Comparison of ENCODE assay signal across 8 cellular contexts in the genomic region with DNA sequence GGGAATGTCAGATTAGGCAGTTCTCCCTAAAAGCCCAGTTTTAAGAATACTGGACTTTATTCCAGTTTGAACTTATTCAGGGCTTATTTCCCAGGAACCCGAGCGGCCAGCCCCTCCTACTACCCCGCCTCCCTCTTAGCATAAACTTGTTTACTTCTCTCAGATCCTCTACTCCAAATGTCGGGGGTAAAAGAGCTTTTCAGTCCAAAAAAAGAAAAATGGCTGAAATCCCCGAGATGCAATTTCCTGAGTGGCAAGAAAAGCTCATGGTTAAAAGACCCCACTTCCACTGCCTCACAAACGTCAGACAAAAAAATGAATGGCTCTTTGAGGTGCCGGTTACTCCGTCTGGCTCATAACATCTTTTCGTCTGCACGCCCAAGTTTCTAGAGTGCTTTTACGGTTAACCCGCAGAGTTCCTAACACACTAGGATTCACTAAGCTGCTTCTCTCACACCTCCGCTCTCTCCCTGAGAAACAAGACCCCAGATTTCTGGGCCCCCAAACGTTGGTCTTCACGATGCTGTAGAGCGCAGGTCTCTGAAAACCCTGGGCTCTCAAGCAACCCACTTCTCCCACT. TPM values are rescaled to one million over a fixed set of nuclear protein-coding genes. Genes with fewer than 3 reads are reported as not detected.
DNase-seq lines count a peak whose midpoint lies in the region; ATAC-seq and TF ChIP-seq lines count a peak whose summit lies in the region.

No MANE protein-coding gene starts in this region.

- H3K9me3 Mint-ChIP-seq in activated T-cell treated with anti-CD3 and anti-CD28 coated beads, Interleukin-2, amount 50 U/mL, for 72 hours = no peaks in the 10 kb centered on the region
- H3K9me3 Mint-ChIP-seq in WTC11 = no peaks in the 10 kb centered on the region

- CTCF ChIA-PET in WTC11 (lab: Charles Lee) = interaction anchor here (1.4 to 3.4 kb wide), 4 partner anchors 105 to 326 kb away, joined by 4 to 34 read pairs (median 7); a partner anchor contains a TSS

- no CpG with 5 or more reads among the region's 16 CpGs for WGBS in neuronal stem cell (ENCODE audit: extremely low coverage in 2 of 2, insufficient read length in 2 of 2, insufficient replicate concordance in 1 of 2), 2 donors

- peak overlapping the region; percentile 83 for H2AFZ ChIP-seq in neuronal stem cell (ENCODE audit: low read length)

- H3K27ac ChIP-seq in KOPT-K1 (ENCODE audit: low read depth, low read length, poor library complexity, severe bottlenecking) = peak overlapping the region; percentile 98
- H3K27ac ChIP-seq in foreskin keratinocyte = peak overlapping the region; percentile 92
- peak overlapping the region; percentile 53 for H3K27ac ChIP-seq in neuronal stem cell (replicated peaks; ENCODE audit: low read length)

- peak in 1 of 2 donors; percentile 23 for ATAC-seq in activated T-cell treated with anti-CD3 and anti-CD28 coated beads, Interleukin-2, amount 50 U/mL, for 72 hours (replicated peaks in 1 of 2)
- ATAC-seq in WTC11 = no peak
- ATAC-seq in foreskin keratinocyte = peak; percentile 12
- no peak for ATAC-seq in HG02798 (IDR thresholded peaks at IDR 0.05; ENCODE audit: poor library complexity, unreplicated experiment)
- no peak for ATAC-seq in HG03175 (IDR thresholded peaks at IDR 0.05; ENCODE audit: unreplicated experiment)

- peak overlapping the region; percentile 90 for H3K18ac ChIP-seq in neuronal stem cell (ENCODE audit: low read length)

- peak overlapping the region; percentile 75 for H3K9ac ChIP-seq in neuronal stem cell (ENCODE audit: low read depth, low read length, poor library complexity)

- TF ChIP-seq CTCF in WTC11 (IDR thresholded peaks at IDR 0.05) (no peak), foreskin keratinocyte (conservative IDR thresholded peaks at IDR 0.05) (no peak)

- DNase-seq in activated T-cell treated with anti-CD3 and anti-CD28 coated beads, Interleukin-2, amount 50 U/mL, for 72 hours = peak; percentile 30 to 36
- DNase-seq in activated T-cell treated with anti-CD3 and anti-CD28 coated beads for 4 hours (no peak), WTC11 (ENCODE audit: low spot score) (no peak), foreskin keratinocyte (peak in 1 of 2 donors; percentile 23), neuronal stem cell (ENCODE audit: low spot score) (no peak)

- no peak overlapping the region for H4K91ac ChIP-seq in neuronal stem cell (ENCODE audit: low read depth, low read length, poor library complexity)

- H2AK5ac ChIP-seq in neuronal stem cell (ENCODE audit: low read depth, low read length) = no peak overlapping the region

- peaks cover 11 to 15% of the 10 kb centered on the region in 2 donors for H3K36me3 Mint-ChIP-seq in activated T-cell treated with anti-CD3 and anti-CD28 coated beads, Interleukin-2, amount 50 U/mL, for 72 hours (ENCODE audit: insufficient read depth in 2 of 2)
- peaks cover 44% of the 10 kb centered on the region for H3K36me3 Mint-ChIP-seq in WTC11

- no peak overlapping the region for H3K23ac ChIP-seq in neuronal stem cell (ENCODE audit: low read depth, low read length, poor library complexity)

- no peak overlapping the region for H3K14ac ChIP-seq in neuronal stem cell (ENCODE audit: low read length)

- H2BK120ac ChIP-seq in neuronal stem cell (ENCODE audit: low read depth, low read length) = no peak overlapping the region

- peak overlapping the region; percentile 56 for H3K4me2 ChIP-seq in neuronal stem cell (ENCODE audit: insufficient read depth, low read length, poor library complexity, severe bottlenecking)

- H3K27me3 ChIP-seq in foreskin keratinocyte = no peaks in the 10 kb centered on the region
- H3K27me3 ChIP-seq in neuronal stem cell (ENCODE audit: control insufficient read depth in 3 of 3, insufficient read depth in 3 of 3, low read depth in 1 of 3, low read length in 3 of 3) = no peaks in the 10 kb centered on the region

- peak overlapping the region; percentile 87 to 93 for H3K4me3 ChIP-seq in neuronal stem cell (ENCODE audit: low read length in 2 of 2)

- POLR2A ChIA-PET in WTC11 (lab: Charles Lee) = interaction anchor here (0.6 to 1.5 kb wide), 3 partner anchors 35 to 326 kb away, joined by 3 to 4 read pairs (median 3); a partner anchor contains a TSS

- H3K79me1 ChIP-seq in neuronal stem cell (ENCODE audit: low read depth, low read length) = peaks cover 2% of the 10 kb centered on the region

- no peak overlapping the region for H2BK15ac ChIP-seq in neuronal stem cell (ENCODE audit: low read length)

- H3K4me3 Mint-ChIP-seq in activated T-cell treated with anti-CD3 and anti-CD28 coated beads, Interleukin-2, amount 50 U/mL, for 72 hours = no peak overlapping the region
- no peak overlapping the region for H3K4me3 Mint-ChIP-seq in WTC11

- no peak overlapping the region for H3K4ac ChIP-seq in neuronal stem cell (ENCODE audit: low read length)

- no peak overlapping the region for H4K8ac ChIP-seq in neuronal stem cell (ENCODE audit: low read depth, low read length)

- no peaks in the 10 kb centered on the region for H3K4me1 ChIP-seq in foreskin keratinocyte
- peaks cover 0 to 2% of the 10 kb centered on the region in 2 donors for H3K4me1 ChIP-seq in neuronal stem cell (ENCODE audit: control insufficient read depth in 2 of 2, insufficient read depth in 1 of 2, low read depth in 1 of 2, low read length in 2 of 2)

- no peak overlapping the region for H3K27ac Mint-ChIP-seq in activated T-cell treated with anti-CD3 and anti-CD28 coated beads, Interleukin-2, amount 50 U/mL, for 72 hours
- H3K27ac Mint-ChIP-seq in WTC11 = 0 out of 2 replicates have a peak overlapping the region, but pooled peaks have one; percentile 63

- H3K9me3 ChIP-seq in KOPT-K1 (ENCODE audit: insufficient read depth, low read length, poor library complexity, severe bottlenecking) (no peaks in the 10 kb centered on the region), neuronal stem cell (replicated peaks in 1 of 2; ENCODE audit: control insufficient read depth in 2 of 2, insufficient read depth in 1 of 2, low read depth in 1 of 2, low read length in 2 of 2) (no peaks in the 10 kb centered on the region)

- H2BK12ac ChIP-seq in neuronal stem cell (ENCODE audit: low read length) = no peak overlapping the region

- peaks cover 66% of the 10 kb centered on the region for H3K36me3 ChIP-seq in KOPT-K1 (ENCODE audit: insufficient read depth, low read length)
- H3K36me3 ChIP-seq in neuronal stem cell (replicated peaks in 1 of 2; ENCODE audit: control insufficient read depth in 2 of 2, insufficient read depth in 2 of 2, low read length in 2 of 2) = peaks cover 28 to 66% of the 10 kb centered on the region in 2 donors

- no peaks in the 10 kb centered on the region for H3K27me3 Mint-ChIP-seq in activated T-cell treated with anti-CD3 and anti-CD28 coated beads, Interleukin-2, amount 50 U/mL, for 72 hours (ENCODE audit: low read depth)
- no peaks in the 10 kb centered on the region for H3K27me3 Mint-ChIP-seq in WTC11 (ENCODE audit: low read depth)

- no peak overlapping the region for H2BK5ac ChIP-seq in neuronal stem cell (ENCODE audit: low read length)

- H3K4me1 Mint-ChIP-seq in activated T-cell treated with anti-CD3 and anti-CD28 coated beads, Interleukin-2, amount 50 U/mL, for 72 hours (ENCODE audit: low read depth) = peaks cover 23% of the 10 kb centered on the region
- H3K4me1 Mint-ChIP-seq in WTC11 = peaks cover 13% of the 10 kb centered on the region

RNA-seq across cellular contexts. Expression of a gene that starts 0.4 kb away (rescaled TPM):
- 10 to 100 TPM; 66.8 to 94.7 TPM for total RNA-seq in activated T-cell treated with anti-CD3 and anti-CD28 coated beads, Interleukin-2, amount 50 U/mL, for 72 hours
- total RNA-seq in WTC11 (2021) (59.6 to 73.4 TPM (median 61.4 TPM) in 3 replicates), foreskin keratinocyte (30.0 and 32.9 TPM in 2 replicates)
- 16.7 and 20.5 TPM in 2 replicates for polyA plus RNA-seq in foreskin keratinocyte
- polyA plus RNA-seq in neuronal stem cell (2013, experiment 1 of 2) = 91.3 TPM
- polyA plus RNA-seq in neuronal stem cell (2013, experiment 2 of 2) = 92.0 TPM

RNA-seq across cellular contexts. Expression of a gene that starts 0.9 kb away (rescaled TPM):
- total RNA-seq in activated T-cell treated with anti-CD3 and anti-CD28 coated beads, Interleukin-2, amount 50 U/mL, for 72 hours = 10 to 100 TPM; 39.9 to 50.4 TPM
- total RNA-seq in WTC11 (2021) (66.9 to 81.9 TPM (median 68.0 TPM) in 3 replicates), foreskin keratinocyte (52.7 and 60.7 TPM in 2 replicates)
- 25.6 and 34.4 TPM in 2 replicates for polyA plus RNA-seq in foreskin keratinocyte
- 67.4 TPM for polyA plus RNA-seq in neuronal stem cell (2013, experiment 1 of 2)
- 67.2 TPM for polyA plus RNA-seq in neuronal stem cell (2013, experiment 2 of 2)

RNA-seq across cellular contexts. Expression of a gene that starts 35.1 kb away (rescaled TPM):
- total RNA-seq in activated T-cell treated with anti-CD3 and anti-CD28 coated beads, Interleukin-2, amount 50 U/mL, for 72 hours = 10 to 100 TPM; 45.0 to 48.9 TPM
- total RNA-seq in WTC11 (2021) = 43.8 to 45.3 TPM (median 44.5 TPM) in 3 replicates
- total RNA-seq in foreskin keratinocyte = 30.6 and 31.0 TPM in 2 replicates
- polyA plus RNA-seq in foreskin keratinocyte = 15.0 and 18.4 TPM in 2 replicates
- polyA plus RNA-seq in neuronal stem cell (2013, experiment 1 of 2) = 41.3 TPM
- polyA plus RNA-seq in neuronal stem cell (2013, experiment 2 of 2) = 40.9 TPM

RNA-seq across cellular contexts. Expression of a gene that starts 38.8 kb away (rescaled TPM):
- total RNA-seq in activated T-cell treated with anti-CD3 and anti-CD28 coated beads, Interleukin-2, amount 50 U/mL, for 72 hours = not detected
- total RNA-seq in WTC11 (2021) (0.74 to 0.89 TPM in 2 of 3 replicates, not detected in the other), foreskin keratinocyte (0.39 TPM in 1 of 2 replicates, not detected in the other)
- 0.10 and 0.16 TPM in 2 replicates for polyA plus RNA-seq in foreskin keratinocyte
- 11.2 TPM for polyA plus RNA-seq in neuronal stem cell (2013, experiment 1 of 2)
- polyA plus RNA-seq in neuronal stem cell (2013, experiment 2 of 2) = 11.2 TPM

Comparison
In these comparisons a context has a peak if more than half of its experiments do, and no peak if none do; other contexts are left out.
1. DNase-seq: peak in activated T-cell treated with anti-CD3 and anti-CD28 coated beads, Interleukin-2, amount 50 U/mL, for 72 hours (2 of 2); none in activated T-cell treated with anti-CD3 and anti-CD28 coated beads for 4 hours (single experiment), WTC11 (single experiment) and neuronal stem cell (single experiment).
2. Peak in every context shown above with its lines, with median percentiles within 50 percentile points of each other: H3K27ac ChIP-seq.